ENCODE assay signal across 8 cellular contexts in the genomic region with DNA sequence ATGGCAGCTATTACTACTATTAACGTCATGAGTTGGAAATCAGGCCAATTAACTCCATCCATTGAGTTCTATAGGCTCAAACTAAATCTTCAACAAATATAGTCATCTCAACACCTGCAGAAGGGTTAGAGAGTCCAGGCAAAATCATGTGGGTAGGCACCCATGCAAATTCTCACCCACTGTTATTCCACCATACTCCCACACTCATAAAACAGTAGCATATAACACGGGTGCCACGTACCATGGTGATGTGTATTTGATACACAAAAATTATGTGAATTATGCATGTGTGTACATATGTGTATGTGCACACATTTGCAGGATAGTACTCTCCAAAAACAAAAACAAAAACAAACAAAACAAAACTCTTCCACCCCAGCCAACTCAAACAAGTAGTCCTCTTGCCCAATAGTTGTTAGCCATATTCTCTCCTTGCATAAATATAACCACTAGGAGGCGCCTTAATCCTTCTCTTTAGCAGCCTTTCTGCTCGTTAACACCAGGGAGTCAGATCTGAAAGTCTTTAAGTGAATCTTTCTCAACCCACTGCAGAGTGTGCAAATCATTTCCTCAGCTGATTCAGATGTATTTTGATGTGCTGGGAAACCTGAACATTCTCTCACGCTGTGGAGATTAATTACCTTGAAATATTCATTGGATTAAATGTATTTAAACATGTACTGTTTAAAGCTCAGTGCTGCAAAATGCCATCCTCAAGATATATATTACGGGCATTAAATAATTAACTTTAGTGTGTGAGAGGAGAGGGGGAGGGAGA. TPM values are rescaled to one million over a fixed set of nuclear protein-coding genes. Genes with fewer than 3 reads are reported as not detected.
A peak's percentile ranks its signal among the peaks of the same experiment; 100 is the strongest.
DNase-seq lines count a peak whose midpoint lies in the region; ATAC-seq and TF ChIP-seq lines count a peak whose summit lies in the region.

No MANE protein-coding gene starts in this region.

- no peak overlapping the region for H3K4me3 ChIP-seq in epithelial cell of esophagus (ENCODE audit: low read length)

- peak; percentile 74 for ATAC-seq in HG02588 (IDR thresholded peaks at IDR 0.05; ENCODE audit: unreplicated experiment)

- TF ChIP-seq CTCF in GM12874 (IDR thresholded peaks at IDR 0.05; ENCODE audit: insufficient read depth, low read depth, low read length), result peak; percentile 59
- TF ChIP-seq CTCF in epithelial cell of esophagus (IDR thresholded peaks at IDR 0.05; ENCODE audit: insufficient read depth, low read depth, low read length, missing control alignments), result peak; percentile 76

- DNase-seq in 8988T (peak; percentile 41), NCI-H128 (lab: John Stamatoyannopoulos, UW; ENCODE audit: unreplicated experiment) (peak; percentile 68), SIG-M5 treated with dmso at 0.1 percent for 504 hours (lab: John Stamatoyannopoulos, UW; ENCODE audit: unreplicated experiment) (peak; percentile 95), epithelial cell of esophagus (ENCODE audit: low read depth) (peak; percentile 85), myocyte (ENCODE audit: low read depth) (peak; percentile 88)
- no peak for DNase-seq in stimulated activated CD4-positive, alpha-beta T cell treated with anti-CD3 and anti-CD28 coated beads, Interleukin-12 subunit alpha, Interleukin-12 subunit beta, amount 100 ng/mL, for 4 hours

RNA-seq across cellular contexts. Expression of a gene that starts 38.0 kb away (rescaled TPM):
- total RNA-seq in myocyte, result 120 and 159 TPM in 2 replicates
- 115 TPM for polyA plus RNA-seq in myocyte (2012)

RNA-seq across cellular contexts. Expression of a gene that starts 48.8 kb away (rescaled TPM):
- 0.78 and 0.94 TPM in 2 replicates for total RNA-seq in myocyte
- not detected for polyA plus RNA-seq in myocyte (2012)
